ENCODE assay signal across 1 cellular context in genomic region chr15:63565784-63566183, GRCh38.
TF ChIP-seq lines count a peak whose summit lies in the region.

No MANE protein-coding gene starts in this region.

TF ChIP-seq in GM12878, 131 proteins besides CTCF, POLR2A, EP300 and RAD21:
- TF ChIP-seq BCLAF1 (IDR thresholded peaks at IDR 0.05) (no peak), KDM1A (IDR thresholded peaks at IDR 0.05; ENCODE audit: borderline replicate concordance) (no peak), BHLHE40 (IDR thresholded peaks at IDR 0.05; ENCODE audit: borderline replicate concordance in 1 of 2, low read depth in 2 of 2, low read length in 1 of 2) (0 out of 4 replicates have a peak, but pooled peaks of 1 of the 2 experiments have one; percentile 20), NBN (IDR thresholded peaks at IDR 0.05) (no peak)
